In the genomic region with DNA sequence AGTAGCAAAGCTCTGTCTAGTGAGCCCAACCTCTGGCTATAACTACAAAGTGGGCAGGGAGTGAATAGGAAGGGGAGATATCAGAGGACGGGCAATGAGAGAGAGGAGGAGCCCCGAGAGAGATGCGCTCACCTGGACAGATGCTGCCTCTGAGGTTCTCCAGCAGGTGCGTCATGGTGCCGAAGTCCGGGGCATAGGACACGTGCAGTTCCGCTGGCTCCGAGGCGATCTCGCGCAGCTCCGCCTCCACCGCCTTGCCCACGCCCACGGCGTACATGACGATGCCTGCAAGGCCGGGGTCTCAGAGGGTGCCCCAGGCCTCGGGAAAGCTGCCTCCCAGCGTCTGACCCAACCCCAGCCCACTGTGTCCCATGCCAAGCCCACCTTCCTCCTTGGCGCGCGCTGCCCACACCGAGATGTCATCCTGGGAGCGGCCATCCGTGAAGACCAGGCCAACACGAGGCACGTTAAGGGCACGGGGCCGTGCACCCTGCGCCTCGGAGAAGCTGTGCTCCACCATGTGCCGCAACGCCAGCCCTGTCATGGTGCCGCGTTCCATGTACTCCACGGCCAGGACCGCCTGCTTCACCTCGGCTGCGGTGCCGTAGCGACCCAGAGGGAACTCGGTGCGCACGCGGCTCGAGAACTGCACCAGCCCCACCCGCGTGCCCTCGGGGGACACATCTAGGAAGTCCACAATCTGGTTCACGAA, we compare ENCODE assay signal across 22 cellular contexts. TPM values are rescaled to one million over a fixed set of nuclear protein-coding genes. Genes with fewer than 3 reads are reported as not detected.
DNase-seq lines count a peak whose midpoint lies in the region; ATAC-seq, FAIRE-seq and TF ChIP-seq lines count a peak whose summit lies in the region.
"Had no signal": no experiment of that assay in that cellular context is flagged by ENCODE, and none has a peak within 500 bp of the region (broad histone marks: within the 10 kb centered on the region; RNA-seq: fewer than 3 reads in every experiment).

No MANE protein-coding gene starts in this region.

- H2BK120ac ChIP-seq in mesendoderm (ENCODE audit: low read depth, low read length): no peak overlapping the region

- H3K27me3 ChIP-seq in HepG2 (ENCODE audit: control insufficient read depth in 1 of 2, insufficient read depth in 2 of 2, low read length in 2 of 2) (peaks cover 0 to 21% of the 10 kb centered on the region in 2 experiments; a peak in 4 of 5 replicates), right lobe of liver (peaks cover 0 to 5% of the 10 kb centered on the region in 2 donors), mesendoderm (ENCODE audit: insufficient read depth, low read length, poor library complexity) (no peaks in the 10 kb centered on the region), osteoblast (ENCODE audit: insufficient read depth, low read length) (peaks cover 8% of the 10 kb centered on the region)

- no peak overlapping the region for H3K56ac ChIP-seq in mesendoderm (ENCODE audit: low read length)

- H3K4me1 ChIP-seq in HepG2 (ENCODE audit: insufficient read depth, low read length): 0 out of 2 replicates have a peak, but pooled peaks cover 10% of the 10 kb centered on the region
- peaks cover 0 to 9% (median 3%) of the 10 kb centered on the region in 4 donors for H3K4me1 ChIP-seq in right lobe of liver
- H3K4me1 ChIP-seq in mesendoderm (ENCODE audit: control insufficient read depth, low read depth, low read length): peaks cover 5% of the 10 kb centered on the region
- H3K4me1 ChIP-seq in osteoblast (ENCODE audit: insufficient read depth, low read length): peaks cover 7% of the 10 kb centered on the region
- H3K4me1 ChIP-seq: BLaER1 had no signal

- no peaks in the 10 kb centered on the region for H3K9me3 ChIP-seq in HepG2 (ENCODE audit: low read length)
- H3K9me3 ChIP-seq in right lobe of liver: no peaks in the 10 kb centered on the region
- H3K9me3 ChIP-seq in osteoblast (ENCODE audit: low read depth, low read length): no peaks in the 10 kb centered on the region

- in situ Hi-C loops in HepG2 (cut with HindIII; ENCODE audit: extremely low pct_ligation_motif_present, low pct_unique_long_range_greater_than_20kb): loop anchor here (10.0 kb wide), 1 partner anchor 283 kb away; no protein-coding TSS in a partner anchor

- no peak overlapping the region for H3K4ac ChIP-seq in mesendoderm (ENCODE audit: low read depth, low read length)

- no peak for TF ChIP-seq EP300 in HepG2 (IDR thresholded peaks at IDR 0.05; ENCODE audit: low read depth in 2 of 2, low read length in 2 of 2)
- no peak for TF ChIP-seq EP300 in HepG2 (CRISPR knock-in tag; IDR thresholded peaks at IDR 0.05; ENCODE audit: borderline replicate concordance)

- H3K4me3 Mint-ChIP-seq in effector memory CD8-positive, alpha-beta T cell: no peak overlapping the region
- H3K4me3 Mint-ChIP-seq: CD14-positive monocyte; CD4-positive, alpha-beta memory T cell; H9 had no signal

- no peak overlapping the region for H4K8ac ChIP-seq in mesendoderm (ENCODE audit: low read depth, low read length)

- no peaks in the 10 kb centered on the region for H4K20me1 ChIP-seq in HepG2 (ENCODE audit: insufficient read depth, low read length)
- no peaks in the 10 kb centered on the region for H4K20me1 ChIP-seq in osteoblast (ENCODE audit: insufficient read depth, low read length)
- H4K20me1 ChIP-seq: BLaER1 had no signal

- intact Hi-C loops in HepG2 (cut with micrococcal nuclease; ENCODE audit: unreplicated experiment): no loop called here
- intact Hi-C loops in right lobe of liver (cut with DNase I): no loop called here

- no peak for TF ChIP-seq POLR2A in HepG2 (IDR thresholded peaks at IDR 0.05; ENCODE audit: insufficient read depth in 1 of 2, low read depth in 2 of 2, low read length in 2 of 2)
- no peak for TF ChIP-seq POLR2A in right lobe of liver (IDR thresholded peaks at IDR 0.05)

- H3K4me3 ChIP-seq in HepG2 (replicated peaks in 1 of 3; ENCODE audit: insufficient read depth in 1 of 3, low read depth in 2 of 3, low read length in 3 of 3): no peak overlapping the region
- no peak overlapping the region for H3K4me3 ChIP-seq in right lobe of liver
- no peak overlapping the region for H3K4me3 ChIP-seq in mesendoderm (ENCODE audit: low read length)
- no peak overlapping the region for H3K4me3 ChIP-seq in osteoblast (ENCODE audit: insufficient read depth, low read length)
- H3K4me3 ChIP-seq: BLaER1 had no signal

- peaks cover 21 to 50% of the 10 kb centered on the region in 2 donors for H3K27me3 Mint-ChIP-seq in effector memory CD8-positive, alpha-beta T cell

- H3K27ac Mint-ChIP-seq in effector memory CD8-positive, alpha-beta T cell: peak overlapping the region in 1 of 2 donors; percentile 47
- H3K27ac Mint-ChIP-seq: CD14-positive monocyte; CD4-positive, alpha-beta memory T cell; H9 had no signal

- H2BK5ac ChIP-seq in mesendoderm (ENCODE audit: low read length): no peak overlapping the region

- 65% methylated on average over 48 of the region's 52 CpGs for WGBS in HepG2 (ENCODE audit: low lambda C conversion rate)
- 94% methylated on average over 9 of the region's 52 CpGs for WGBS in right lobe of liver (ENCODE audit: insufficient coverage, low coverage, low lambda C conversion rate, missing lambda C conversion rate)
- WGBS in mesendoderm (ENCODE audit: extremely low coverage, insufficient coverage, low lambda C conversion rate): no CpG with 5 or more reads among the region's 52 CpGs

- no peaks in the 10 kb centered on the region for H3K36me3 Mint-ChIP-seq in effector memory CD8-positive, alpha-beta T cell (ENCODE audit: insufficient read depth)
- H3K36me3 Mint-ChIP-seq: CD14-positive monocyte; CD4-positive, alpha-beta memory T cell had no signal

- H3K4me2 ChIP-seq in HepG2 (ENCODE audit: low read depth, low read length): no peak overlapping the region
- no peak overlapping the region for H3K4me2 ChIP-seq in mesendoderm (ENCODE audit: low read length)
- H3K4me2 ChIP-seq in osteoblast (ENCODE audit: insufficient read depth, low read length): no peak overlapping the region
- H3K4me2 ChIP-seq: BLaER1 had no signal

- peaks cover 3 to 7% of the 10 kb centered on the region in 2 donors for H3K4me1 Mint-ChIP-seq in effector memory CD8-positive, alpha-beta T cell (ENCODE audit: low read depth in 2 of 2)

- H3K79me2 ChIP-seq in HepG2 (ENCODE audit: insufficient read depth, low read length) (no peaks in the 10 kb centered on the region), mesendoderm (ENCODE audit: control insufficient read depth, insufficient read depth, low read length) (no peaks in the 10 kb centered on the region), osteoblast (ENCODE audit: insufficient read depth, low read length) (no peaks in the 10 kb centered on the region)

- no peak overlapping the region for H3K18ac ChIP-seq in mesendoderm (ENCODE audit: low read length)

- H3K9me3 Mint-ChIP-seq in effector memory CD8-positive, alpha-beta T cell: no peaks in the 10 kb centered on the region
- H3K9me3 Mint-ChIP-seq: CD4-positive, alpha-beta memory T cell had no signal

- H2BK15ac ChIP-seq in mesendoderm (replicated peaks; ENCODE audit: low read depth): no peak overlapping the region

- no peak overlapping the region for H4K5ac ChIP-seq in mesendoderm (ENCODE audit: low read length)

- H2AFZ ChIP-seq in HepG2 (ENCODE audit: low read length): no peak overlapping the region
- H2AFZ ChIP-seq in osteoblast (ENCODE audit: low read length): no peak overlapping the region

- no peak overlapping the region for H2AK5ac ChIP-seq in mesendoderm (ENCODE audit: low read length)

- ATAC-seq in HepG2 (no peak), right lobe of liver (no peak)
- ATAC-seq in effector memory CD8-positive, alpha-beta T cell (replicated peaks): no peak

- H3K9ac ChIP-seq in HepG2 (ENCODE audit: insufficient read depth, low read depth, low read length): no peak overlapping the region
- no peak overlapping the region for H3K9ac ChIP-seq in mesendoderm (ENCODE audit: low read length)
- H3K9ac ChIP-seq: BLaER1 had no signal

- H3K27ac ChIP-seq in HepG2 (ENCODE audit: extremely low read length, insufficient read depth, low read length) (no peak overlapping the region), right lobe of liver (no peak overlapping the region), mesendoderm (ENCODE audit: low read depth, low read length) (no peak overlapping the region), osteoblast (ENCODE audit: low read depth, low read length) (no peak overlapping the region)
- H3K27ac ChIP-seq: BLaER1 had no signal

- TF ChIP-seq CTCF in HepG2 (CRISPR knock-in tag; IDR thresholded peaks at IDR 0.05) (no peak), right lobe of liver (IDR thresholded peaks at IDR 0.05) (no peak), osteoblast (IDR thresholded peaks at IDR 0.05; ENCODE audit: extremely low read depth, low read depth, low read length) (no peak)

- peak overlapping the region; percentile 25 for H3K23ac ChIP-seq in mesendoderm (ENCODE audit: low read length)

- POLR2A ChIA-PET in HepG2 (lab: Yijun Ruan, JAX): no interaction called here
- POLR2A ChIA-PET in HEK293T (lab: Yijun Ruan, JAX): no interaction called here

- H3K36me3 ChIP-seq in HepG2 (replicated peaks in 1 of 2; ENCODE audit: control insufficient read depth in 1 of 2, insufficient read depth in 2 of 2, low read length in 2 of 2) (no peaks in the 10 kb centered on the region), right lobe of liver (no peaks in the 10 kb centered on the region), mesendoderm (ENCODE audit: control insufficient read depth, insufficient read depth, low read length) (no peaks in the 10 kb centered on the region), osteoblast (ENCODE audit: insufficient read depth, low read length) (no peaks in the 10 kb centered on the region)
- H3K36me3 ChIP-seq: BLaER1 had no signal

- DNase-seq in HepG2 (ENCODE audit: low spot score): no peak
- DNase-seq in right lobe of liver: no peak
- DNase-seq in mesendoderm: no peak
- peak; percentile 55 for DNase-seq in osteoblast (ENCODE audit: insufficient read length, low spot score, missing footprints)
- DNase-seq in effector memory CD8-positive, alpha-beta T cell: no peak
- no peak for DNase-seq in SKM-1 (lab: John Stamatoyannopoulos, UW; ENCODE audit: unreplicated experiment)
- DNase-seq in HEK293T (ENCODE audit: extremely low spot score): no peak
- DNase-seq: 8988T; CD4-positive, alpha-beta memory T cell; DMS153; DMS79; GDM1; GOT3; H9; IMR-90 had no signal

- no peak for FAIRE-seq in HepG2 (lab: Jason Lieb, UNC)
- FAIRE-seq: GM12892 had no signal

- TF ChIP-seq RAD21 in HepG2 (CRISPR knock-in tag; IDR thresholded peaks at IDR 0.05): no peak

- CTCF ChIA-PET in HepG2 (lab: Yijun Ruan, JAX; ENCODE audit: low intra/inter-chr PET ratio, low total read pairs) (no interaction called here), HEK293T (lab: Yijun Ruan, JAX) (no interaction called here)

- BruUV-seq in HepG2 (replicated peaks; lab: Mats Ljungman, UMichigan): no TSS peak

- no peaks in the 10 kb centered on the region for H3K79me1 ChIP-seq in mesendoderm (ENCODE audit: low read length)

RNA-seq across cellular contexts. Expression of gene RBPJL, which starts 8.7 kb away (rescaled TPM):
- total RNA-seq in HepG2 (2016; rRNA removed; fragmentation: Illumina TruSeq; extraction: Trizol) (not detected in 2 replicates), right lobe of liver (not detected), osteoblast (not detected in 2 replicates)
- total RNA-seq in HepG2 (2016; cell fraction: cytosol; rRNA removed; fragmentation: Illumina TruSeq; extraction: Trizol; ENCODE audit: low read depth): not detected in 2 replicates
- not detected in 2 replicates for total RNA-seq in HepG2 (2016; cell fraction: insoluble cytoplasmic fraction; rRNA removed; fragmentation: Illumina TruSeq; extraction: Trizol)
- not detected in 2 replicates for total RNA-seq in HepG2 (2016; cell fraction: membrane; rRNA removed; fragmentation: Illumina TruSeq; extraction: Trizol)
- total RNA-seq in HepG2 (2016; cell fraction: nucleus; rRNA removed; fragmentation: Illumina TruSeq; extraction: Trizol): not detected in 2 replicates
- not detected in 2 replicates for polyA plus RNA-seq in HepG2 (2011; rRNA removed)
- not detected in 2 replicates for polyA plus RNA-seq in HepG2 (2011; cell fraction: cytosol; rRNA removed)
- polyA plus RNA-seq in HepG2 (2011; cell fraction: nucleus; rRNA removed): not detected in 2 replicates
- polyA plus RNA-seq in HepG2 (2012): not detected in 2 replicates
- not detected in 2 replicates for polyA plus RNA-seq in HepG2 (2016; cell fraction: cytosol; fragmentation: Illumina TruSeq; extraction: Trizol; ENCODE audit: low read depth)
- not detected in 2 replicates for polyA plus RNA-seq in HepG2 (2016; cell fraction: insoluble cytoplasmic fraction; fragmentation: Illumina TruSeq; extraction: Trizol; ENCODE audit: low read depth)
- polyA plus RNA-seq in HepG2 (2016; cell fraction: membrane; fragmentation: Illumina TruSeq; extraction: Trizol; ENCODE audit: low read depth): not detected in 2 replicates
- not detected in 2 replicates for polyA plus RNA-seq in HepG2 (2016; cell fraction: nucleus; fragmentation: Illumina TruSeq; extraction: Trizol; ENCODE audit: insufficient read depth, low read depth)
- polyA minus RNA-seq in HepG2 (2011; rRNA and poly(A)+ RNA removed; ENCODE audit: low replicate concordance): not detected in 2 replicates
- polyA minus RNA-seq in HepG2 (2011; cell fraction: cytosol; rRNA and poly(A)+ RNA removed): not detected in 2 replicates
- not detected in 2 replicates for polyA minus RNA-seq in HepG2 (2011; cell fraction: nucleus; rRNA and poly(A)+ RNA removed)
- polyA plus RNA-seq in mesendoderm (2013, experiment 1 of 2): 0.25 TPM
- 0.24 TPM for polyA plus RNA-seq in mesendoderm (2013, experiment 2 of 2)
- total RNA-seq: A673; CD4-positive, alpha-beta memory T cell; Daoy; HT-29; IMR-90 had no signal
- polyA plus RNA-seq: AG04450; CD14-positive monocyte; CD4-positive, alpha-beta memory T cell; IMR-90 had no signal

RNA-seq across cellular contexts. Expression of gene MATN4, which starts 10.2 kb away (rescaled TPM):
- total RNA-seq in HepG2 (2016; rRNA removed; fragmentation: Illumina TruSeq; extraction: Trizol) (not detected in 2 replicates), right lobe of liver (not detected), osteoblast (under 0.01 TPM in 1 of 2 replicates, not detected in the other)
- not detected in 2 replicates for total RNA-seq in HepG2 (2016; cell fraction: cytosol; rRNA removed; fragmentation: Illumina TruSeq; extraction: Trizol; ENCODE audit: low read depth)
- not detected in 2 replicates for total RNA-seq in HepG2 (2016; cell fraction: insoluble cytoplasmic fraction; rRNA removed; fragmentation: Illumina TruSeq; extraction: Trizol)
- total RNA-seq in HepG2 (2016; cell fraction: membrane; rRNA removed; fragmentation: Illumina TruSeq; extraction: Trizol): not detected in 2 replicates
- total RNA-seq in HepG2 (2016; cell fraction: nucleus; rRNA removed; fragmentation: Illumina TruSeq; extraction: Trizol): not detected in 2 replicates
- polyA plus RNA-seq in HepG2 (2011; rRNA removed): 0.04 TPM in 1 of 2 replicates, not detected in the other
- polyA plus RNA-seq in HepG2 (2011; cell fraction: cytosol; rRNA removed): not detected in 2 replicates
- polyA plus RNA-seq in HepG2 (2011; cell fraction: nucleus; rRNA removed): 0.11 TPM in 1 of 2 replicates, not detected in the other
- not detected in 2 replicates for polyA plus RNA-seq in HepG2 (2012)
- polyA plus RNA-seq in HepG2 (2016; cell fraction: cytosol; fragmentation: Illumina TruSeq; extraction: Trizol; ENCODE audit: low read depth): not detected in 2 replicates
- polyA plus RNA-seq in HepG2 (2016; cell fraction: insoluble cytoplasmic fraction; fragmentation: Illumina TruSeq; extraction: Trizol; ENCODE audit: low read depth): not detected in 2 replicates
- not detected in 2 replicates for polyA plus RNA-seq in HepG2 (2016; cell fraction: membrane; fragmentation: Illumina TruSeq; extraction: Trizol; ENCODE audit: low read depth)
- polyA plus RNA-seq in HepG2 (2016; cell fraction: nucleus; fragmentation: Illumina TruSeq; extraction: Trizol; ENCODE audit: insufficient read depth, low read depth): not detected in 2 replicates
- not detected in 2 replicates for polyA minus RNA-seq in HepG2 (2011; rRNA and poly(A)+ RNA removed; ENCODE audit: low replicate concordance)
- not detected in 2 replicates for polyA minus RNA-seq in HepG2 (2011; cell fraction: cytosol; rRNA and poly(A)+ RNA removed)
- polyA minus RNA-seq in HepG2 (2011; cell fraction: nucleus; rRNA and poly(A)+ RNA removed): not detected in 2 replicates
- polyA plus RNA-seq in mesendoderm (2013, experiment 1 of 2): 0.98 TPM
- polyA plus RNA-seq in mesendoderm (2013, experiment 2 of 2): 1.0 TPM
- total RNA-seq: CD4-positive, alpha-beta memory T cell; Daoy; IMR-90 had no signal
- polyA plus RNA-seq: AG04450; CD14-positive monocyte; CD4-positive, alpha-beta memory T cell had no signal

RNA-seq across cellular contexts. Expression of gene SLPI, which starts 43.6 kb away (rescaled TPM):
- total RNA-seq in HepG2 (2016; rRNA removed; fragmentation: Illumina TruSeq; extraction: Trizol): not detected in 2 replicates
- total RNA-seq in HepG2 (2016; cell fraction: cytosol; rRNA removed; fragmentation: Illumina TruSeq; extraction: Trizol; ENCODE audit: low read depth): not detected in 2 replicates
- not detected in 2 replicates for total RNA-seq in HepG2 (2016; cell fraction: insoluble cytoplasmic fraction; rRNA removed; fragmentation: Illumina TruSeq; extraction: Trizol)
- not detected in 2 replicates for total RNA-seq in HepG2 (2016; cell fraction: membrane; rRNA removed; fragmentation: Illumina TruSeq; extraction: Trizol)
- total RNA-seq in HepG2 (2016; cell fraction: nucleus; rRNA removed; fragmentation: Illumina TruSeq; extraction: Trizol): not detected in 2 replicates
- 0.13 TPM in 1 of 2 replicates, not detected in the other for polyA plus RNA-seq in HepG2 (2011; rRNA removed)
- polyA plus RNA-seq in HepG2 (2011; cell fraction: cytosol; rRNA removed): 0.28 TPM in 1 of 2 replicates, not detected in the other
- polyA plus RNA-seq in HepG2 (2011; cell fraction: nucleus; rRNA removed): not detected in 2 replicates
- polyA plus RNA-seq in HepG2 (2012): not detected in 2 replicates
- polyA plus RNA-seq in HepG2 (2016; cell fraction: cytosol; fragmentation: Illumina TruSeq; extraction: Trizol; ENCODE audit: low read depth): not detected in 2 replicates
- polyA plus RNA-seq in HepG2 (2016; cell fraction: insoluble cytoplasmic fraction; fragmentation: Illumina TruSeq; extraction: Trizol; ENCODE audit: low read depth): not detected in 2 replicates
- polyA plus RNA-seq in HepG2 (2016; cell fraction: membrane; fragmentation: Illumina TruSeq; extraction: Trizol; ENCODE audit: low read depth): not detected in 2 replicates
- not detected in 2 replicates for polyA plus RNA-seq in HepG2 (2016; cell fraction: nucleus; fragmentation: Illumina TruSeq; extraction: Trizol; ENCODE audit: insufficient read depth, low read depth)
- polyA minus RNA-seq in HepG2 (2011; rRNA and poly(A)+ RNA removed; ENCODE audit: low replicate concordance): 116 TPM in 1 of 2 replicates, not detected in the other
- 10.7 and 13.4 TPM in 2 replicates for polyA minus RNA-seq in HepG2 (2011; cell fraction: cytosol; rRNA and poly(A)+ RNA removed)
- 2.5 and 8.4 TPM in 2 replicates for polyA minus RNA-seq in HepG2 (2011; cell fraction: nucleus; rRNA and poly(A)+ RNA removed)
- total RNA-seq in right lobe of liver: 100 to 1,000 TPM in 5 of 6 experiments, 10 to 100 TPM in 1; 51.9 to 197 (median 169) TPM
- not detected for polyA plus RNA-seq in mesendoderm (2013, experiment 1 of 2)
- polyA plus RNA-seq in mesendoderm (2013, experiment 2 of 2): 0.08 TPM
- 1.4 and 2.1 TPM in 2 replicates for total RNA-seq in osteoblast
- total RNA-seq: A673; CD4-positive, alpha-beta memory T cell; Daoy; H9; IMR-90 had no signal
- polyA plus RNA-seq: AG04450; CD4-positive, alpha-beta memory T cell; IMR-90 had no signal

RNA-seq across cellular contexts. Expression of gene SDC4, which starts 50.3 kb away (rescaled TPM):
- 36.0 and 65.1 TPM in 2 replicates for total RNA-seq in HepG2 (2016; rRNA removed; fragmentation: Illumina TruSeq; extraction: Trizol)
- 6.2 and 6.3 TPM in 2 replicates for total RNA-seq in HepG2 (2016; cell fraction: cytosol; rRNA removed; fragmentation: Illumina TruSeq; extraction: Trizol; ENCODE audit: low read depth)
- 34.4 and 64.3 TPM in 2 replicates for total RNA-seq in HepG2 (2016; cell fraction: insoluble cytoplasmic fraction; rRNA removed; fragmentation: Illumina TruSeq; extraction: Trizol)
- total RNA-seq in HepG2 (2016; cell fraction: membrane; rRNA removed; fragmentation: Illumina TruSeq; extraction: Trizol): 21.2 and 23.6 TPM in 2 replicates
- 61.5 and 66.3 TPM in 2 replicates for total RNA-seq in HepG2 (2016; cell fraction: nucleus; rRNA removed; fragmentation: Illumina TruSeq; extraction: Trizol)
- polyA plus RNA-seq in HepG2 (2011; rRNA removed): 49.0 and 67.2 TPM in 2 replicates
- polyA plus RNA-seq in HepG2 (2011; cell fraction: cytosol; rRNA removed): 51.5 and 81.1 TPM in 2 replicates
- 16.0 and 26.7 TPM in 2 replicates for polyA plus RNA-seq in HepG2 (2011; cell fraction: nucleus; rRNA removed)
- 44.1 and 51.7 TPM in 2 replicates for polyA plus RNA-seq in HepG2 (2012)
- polyA plus RNA-seq in HepG2 (2016; cell fraction: cytosol; fragmentation: Illumina TruSeq; extraction: Trizol; ENCODE audit: low read depth): 5.0 TPM in 2 replicates
- 33.1 and 34.5 TPM in 2 replicates for polyA plus RNA-seq in HepG2 (2016; cell fraction: insoluble cytoplasmic fraction; fragmentation: Illumina TruSeq; extraction: Trizol; ENCODE audit: low read depth)
- 13.3 and 15.5 TPM in 2 replicates for polyA plus RNA-seq in HepG2 (2016; cell fraction: membrane; fragmentation: Illumina TruSeq; extraction: Trizol; ENCODE audit: low read depth)
- polyA plus RNA-seq in HepG2 (2016; cell fraction: nucleus; fragmentation: Illumina TruSeq; extraction: Trizol; ENCODE audit: insufficient read depth, low read depth): 86.0 and 86.3 TPM in 2 replicates
- polyA minus RNA-seq in HepG2 (2011; rRNA and poly(A)+ RNA removed; ENCODE audit: low replicate concordance): 33.3 and 94.7 TPM in 2 replicates
- 68.1 and 88.6 TPM in 2 replicates for polyA minus RNA-seq in HepG2 (2011; cell fraction: cytosol; rRNA and poly(A)+ RNA removed)
- polyA minus RNA-seq in HepG2 (2011; cell fraction: nucleus; rRNA and poly(A)+ RNA removed): 15.1 and 31.3 TPM in 2 replicates
- total RNA-seq in right lobe of liver: 100 to 1,000 TPM in 4 of 6 experiments, 10 to 100 TPM in 2; 84.3 to 373 (median 116) TPM
- 33.0 TPM for polyA plus RNA-seq in mesendoderm (2013, experiment 1 of 2)
- 33.2 TPM for polyA plus RNA-seq in mesendoderm (2013, experiment 2 of 2)
- 182 and 267 TPM in 2 replicates for total RNA-seq in osteoblast

Comparison
In these comparisons a context has a peak if more than half of its experiments do, and no peak if none do; other contexts are left out.
1. RNA of gene SLPI, which starts 43.6 kb away (total RNA-seq): 51.9 to 197 TPM in right lobe of liver; 1.4 to 2.1 TPM in osteoblast and not detected in HepG2; every median in the first group is over 10 times any median in the second.